In genomic region chr16:3058173-3059030, GRCh38 we compare ENCODE assay signal across 1 cellular context.
TF ChIP-seq lines count a peak whose summit lies in the region.

No MANE protein-coding gene starts in this region.

TF ChIP-seq in H1, 55 proteins besides CTCF, POLR2A, EP300 and RAD21:
- TF ChIP-seq BCL11A (IDR thresholded peaks at IDR 0.05; ENCODE audit: low read depth in 2 of 2, low read length in 2 of 2) (no peak), SP2 (IDR thresholded peaks at IDR 0.05; ENCODE audit: low read length) (no peak), CREB1 (IDR thresholded peaks at IDR 0.05) (0 out of 2 replicates have a peak, but pooled peaks have one; percentile 44), SIRT6 (IDR thresholded peaks at IDR 0.05; ENCODE audit: low read length) (no peak), ASH2L (IDR thresholded peaks at IDR 0.05; ENCODE audit: low read length) (no peak), MAFK (IDR thresholded peaks at IDR 0.05; ENCODE audit: low read depth, low read length) (no peak), YY1 (IDR thresholded peaks at IDR 0.05; ENCODE audit: low read depth, low read length) (no peak), MAX (IDR thresholded peaks at IDR 0.05) (0 out of 2 replicates have a peak, but pooled peaks have one; percentile 24), E2F6 (IDR thresholded peaks at IDR 0.05) (no peak), TAF1 (IDR thresholded peaks at IDR 0.05; ENCODE audit: low read depth, low read length) (0 out of 2 replicates have a peak, but pooled peaks have one; percentile 11), SAP30 (IDR thresholded peaks at IDR 0.05; ENCODE audit: insufficient read depth, insufficient replicate concordance, low read length) (no peak), SIN3A (conservative IDR thresholded peaks at IDR 0.05 in 1 of 2, IDR thresholded peaks at IDR 0.05 in 1 of 2; ENCODE audit: low read depth in 1 of 2, low read length in 2 of 2) (no peak; a peak in 1 of 4 replicates), KDM4A (IDR thresholded peaks at IDR 0.05; ENCODE audit: low read depth, low read length, severe bottlenecking) (peak; percentile 43), CHD2 (IDR thresholded peaks at IDR 0.05; ENCODE audit: low read length) (no peak), GABPA (IDR thresholded peaks at IDR 0.05; ENCODE audit: borderline replicate concordance, insufficient read depth, low read length) (0 out of 2 replicates have a peak, but pooled peaks have one; percentile 6), CHD1 (IDR thresholded peaks at IDR 0.05; ENCODE audit: low read depth, low read length) (no peak), CBX8 (IDR thresholded peaks at IDR 0.05; ENCODE audit: borderline replicate concordance, low read depth, low read length) (no peak)
